ENCODE assay signal across 1 cellular context in genomic region chr4:141391293-141391692, GRCh38.
TF ChIP-seq lines count a peak whose summit lies in the region.

No MANE protein-coding gene starts in this region.

TF ChIP-seq in SK-N-SH treated with all-trans-retinoic acid at 6 μM for 48 hours, 23 proteins besides CTCF, POLR2A, EP300 and RAD21 (continued from another document):
- TF ChIP-seq TSHZ2 (CRISPR knock-in tag; IDR thresholded peaks at IDR 0.05) (no peak), SNAI2 (CRISPR knock-in tag; IDR thresholded peaks at IDR 0.05) (no peak), ARNTL (CRISPR knock-in tag; IDR thresholded peaks at IDR 0.05; ENCODE audit: borderline replicate concordance, low read depth) (no peak), ZNF565 (CRISPR knock-in tag; conservative IDR thresholded peaks at IDR 0.05; ENCODE audit: low read depth) (no peak), ZNF8 (CRISPR knock-in tag; IDR thresholded peaks at IDR 0.05) (no peak), ISL1 (CRISPR knock-in tag; IDR thresholded peaks at IDR 0.05) (no peak), ZC3H10 (CRISPR knock-in tag; IDR thresholded peaks at IDR 0.05) (no peak), CREB5 (CRISPR knock-in tag; IDR thresholded peaks at IDR 0.05; ENCODE audit: low read depth) (no peak), TCF4 (CRISPR knock-in tag; IDR thresholded peaks at IDR 0.05; ENCODE audit: borderline replicate concordance) (no peak), ZNF70 (CRISPR knock-in tag; IDR thresholded peaks at IDR 0.05) (no peak), CSDC2 (CRISPR knock-in tag; IDR thresholded peaks at IDR 0.05) (no peak)
- TF ChIP-seq, protein P1, sequence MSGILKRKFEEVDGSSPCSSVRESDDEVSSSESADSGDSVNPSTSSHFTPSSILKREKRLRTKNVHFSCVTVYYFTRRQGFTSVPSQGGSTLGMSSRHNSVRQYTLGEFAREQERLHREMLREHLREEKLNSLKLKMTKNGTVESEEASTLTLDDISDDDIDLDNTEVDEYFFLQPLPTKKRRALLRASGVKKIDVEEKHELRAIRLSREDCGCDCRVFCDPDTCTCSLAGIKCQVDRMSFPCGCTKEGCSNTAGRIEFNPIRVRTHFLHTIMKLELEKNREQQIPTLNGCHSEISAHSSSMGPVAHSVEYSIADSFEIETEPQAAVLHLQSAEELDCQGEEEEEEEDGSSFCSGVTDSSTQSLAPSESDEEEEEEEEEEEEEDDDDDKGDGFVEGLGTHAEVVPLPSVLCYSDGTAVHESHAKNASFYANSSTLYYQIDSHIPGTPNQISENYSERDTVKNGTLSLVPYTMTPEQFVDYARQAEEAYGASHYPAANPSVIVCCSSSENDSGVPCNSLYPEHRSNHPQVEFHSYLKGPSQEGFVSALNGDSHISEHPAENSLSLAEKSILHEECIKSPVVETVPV (CRISPR knock-in tag; IDR thresholded peaks at IDR 0.05) = no peak
